Comparison of ENCODE assay signal across 9 cellular contexts in genomic region chr17:73155410-73156165, GRCh38. TPM values are rescaled to one million over a fixed set of nuclear protein-coding genes. Genes with fewer than 3 reads are reported as not detected.
DNase-seq lines count a peak whose midpoint lies in the region; ATAC-seq and TF ChIP-seq lines count a peak whose summit lies in the region.
"Had no signal": no experiment of that assay in that cellular context is flagged by ENCODE, and none has a peak within 500 bp of the region (broad histone marks: within the 10 kb centered on the region; RNA-seq: fewer than 3 reads in every experiment).

No MANE protein-coding gene starts in this region.

- H3K9me3 ChIP-seq in SU-DHL-6 (ENCODE audit: insufficient read depth, low read length) (no peaks in the 10 kb centered on the region), parathyroid adenoma (ENCODE audit: control insufficient read depth, low read length) (no peaks in the 10 kb centered on the region), tibial nerve (no peaks in the 10 kb centered on the region)
- no peaks in the 10 kb centered on the region for H3K9me3 ChIP-seq in naive thymus-derived CD4-positive, alpha-beta T cell (ENCODE audit: control insufficient read depth in 2 of 3, low read length in 3 of 3)
- H3K9me3 ChIP-seq: transverse colon had no signal

- H3K4me1 ChIP-seq in parathyroid adenoma (no peaks in the 10 kb centered on the region), tibial nerve (peaks cover 0 to 17% (median 0%) of the 10 kb centered on the region in 4 donors)
- H3K4me1 ChIP-seq in naive thymus-derived CD4-positive, alpha-beta T cell (ENCODE audit: control insufficient read depth in 2 of 2, insufficient read depth in 2 of 2, low read length in 2 of 2) = no peaks in the 10 kb centered on the region

- H3K36me3 Mint-ChIP-seq in naive thymus-derived CD4-positive, alpha-beta T cell = peaks cover 0 to 4% (median 0%) of the 10 kb centered on the region in 5 donors

- peak; percentile 15 for ATAC-seq in GM19372 (IDR thresholded peaks at IDR 0.05; ENCODE audit: low read depth, unreplicated experiment)
- peak; percentile 16 for ATAC-seq in HG03354 (IDR thresholded peaks at IDR 0.05; ENCODE audit: poor library complexity, severe bottlenecking, unreplicated experiment)
- ATAC-seq in naive thymus-derived CD4-positive, alpha-beta T cell = no peak

- peaks cover 0 to 14% (median 7%) of the 10 kb centered on the region in 7 donors for H3K4me1 Mint-ChIP-seq in naive thymus-derived CD4-positive, alpha-beta T cell

- POLR2A ChIA-PET in naive thymus-derived CD4-positive, alpha-beta T cell (lab: Charles Lee) = no interaction called here

- H3K4me3 Mint-ChIP-seq in naive thymus-derived CD4-positive, alpha-beta T cell = no peak overlapping the region
- H3K4me3 Mint-ChIP-seq: activated naive CD8-positive, alpha-beta T cell treated with anti-CD3 and anti-CD28 coated beads for 36 hours had no signal

- intact Hi-C loops in naive thymus-derived CD4-positive, alpha-beta T cell (cut with micrococcal nuclease) = loop anchor here (1.0 kb wide), 4 partner anchors 169 to 598 kb away; no protein-coding TSS in a partner anchor

- WGBS in tibial nerve, 2 donors = 65 to 72% methylated on average over 15 of the region's 15 CpGs

- H4K20me1 ChIP-seq in SU-DHL-6 (ENCODE audit: low read depth, low read length) = no peaks in the 10 kb centered on the region

- H3F3A ChIP-seq in SU-DHL-6 (ENCODE audit: insufficient read depth) = peaks cover 16% of the 10 kb centered on the region

- H3K36me3 ChIP-seq in SU-DHL-6 (ENCODE audit: low read length) = no peaks in the 10 kb centered on the region
- H3K36me3 ChIP-seq in parathyroid adenoma (ENCODE audit: control insufficient read depth, insufficient read depth, low read length) = no peaks in the 10 kb centered on the region
- H3K36me3 ChIP-seq in naive thymus-derived CD4-positive, alpha-beta T cell (ENCODE audit: control insufficient read depth in 2 of 3, insufficient read depth in 3 of 3, low read length in 3 of 3) = no peaks in the 10 kb centered on the region
- H3K36me3 ChIP-seq in tibial nerve = no peaks in the 10 kb centered on the region
- H3K36me3 ChIP-seq: transverse colon had no signal

- TF ChIP-seq EP300 in tibial nerve (IDR thresholded peaks at IDR 0.05) = no peak

- H2AFZ ChIP-seq in SU-DHL-6 (ENCODE audit: low read depth, low read length, severe bottlenecking) (peak overlapping the region; percentile 86), parathyroid adenoma (peak overlapping the region; percentile 88)

- TF ChIP-seq POLR2A in tibial nerve (IDR thresholded peaks at IDR 0.05) = no peak

- CTCF ChIA-PET in naive thymus-derived CD4-positive, alpha-beta T cell (lab: Charles Lee) = interaction anchor here (1.4 to 2.6 kb wide), 3 partner anchors 429 to 538 kb away, joined by 3 to 52 read pairs (median 6); no protein-coding TSS in a partner anchor

- peaks cover 11 to 16% (median 12%) of the 10 kb centered on the region in 5 donors for H3K27me3 Mint-ChIP-seq in naive thymus-derived CD4-positive, alpha-beta T cell

- H3K27ac ChIP-seq in SU-DHL-6 (ENCODE audit: low read depth, low read length) (peak overlapping the region; percentile 80), parathyroid adenoma (no peak overlapping the region), tibial nerve (no peak overlapping the region)
- H3K27ac ChIP-seq in naive thymus-derived CD4-positive, alpha-beta T cell (ENCODE audit: low read depth, low read length) = no peak overlapping the region
- H3K27ac ChIP-seq: transverse colon had no signal

- H3K4me2 ChIP-seq in SU-DHL-6 (ENCODE audit: low read depth, low read length, poor library complexity, severe bottlenecking) (peak overlapping the region; percentile 32), parathyroid adenoma (ENCODE audit: low read length) (no peak overlapping the region)

- no peaks in the 10 kb centered on the region for H3K79me2 ChIP-seq in SU-DHL-6 (ENCODE audit: insufficient read depth, low read length)
- H3K79me2 ChIP-seq in parathyroid adenoma = no peaks in the 10 kb centered on the region

- H3K9ac ChIP-seq in SU-DHL-6 (ENCODE audit: low read length) (peak overlapping the region; percentile 30; the same call in 1 of the 2 replicates), parathyroid adenoma (no peak overlapping the region)

- no peak for TF ChIP-seq CTCF in SU-DHL-6 (IDR thresholded peaks at IDR 0.05; ENCODE audit: insufficient read depth, low read length, poor library complexity, severe bottlenecking)
- no peak for TF ChIP-seq CTCF in parathyroid adenoma (IDR thresholded peaks at IDR 0.05)
- no peak for TF ChIP-seq CTCF in tibial nerve (IDR thresholded peaks at IDR 0.05)

- H3K27ac Mint-ChIP-seq in naive thymus-derived CD4-positive, alpha-beta T cell = peak overlapping the region in 1 of 9 donors; percentile 39
- H3K27ac Mint-ChIP-seq: activated naive CD8-positive, alpha-beta T cell treated with anti-CD3 and anti-CD28 coated beads for 36 hours had no signal

- H3K9me2 ChIP-seq in SU-DHL-6 (replicated peaks; ENCODE audit: insufficient read depth, low read length) = no peaks in the 10 kb centered on the region

- H3K27me3 ChIP-seq in SU-DHL-6 (ENCODE audit: low read length) = no peaks in the 10 kb centered on the region
- H3K27me3 ChIP-seq in parathyroid adenoma (ENCODE audit: control insufficient read depth, insufficient read depth, low read length) = no peaks in the 10 kb centered on the region
- H3K27me3 ChIP-seq in naive thymus-derived CD4-positive, alpha-beta T cell (ENCODE audit: control insufficient read depth in 2 of 2, insufficient read depth in 2 of 2, low read length in 2 of 2) = no peaks in the 10 kb centered on the region
- H3K27me3 ChIP-seq in tibial nerve = peaks cover 0 to 12% of the 10 kb centered on the region in 2 donors

- H3K4me3 ChIP-seq in SU-DHL-6 (ENCODE audit: insufficient read depth, low read length, poor library complexity, severe bottlenecking) = no peak overlapping the region
- no peak overlapping the region for H3K4me3 ChIP-seq in parathyroid adenoma (ENCODE audit: low read depth, low read length)
- H3K4me3 ChIP-seq in naive thymus-derived CD4-positive, alpha-beta T cell (ENCODE audit: low read length) = no peak overlapping the region
- no peak overlapping the region for H3K4me3 ChIP-seq in tibial nerve
- H3K4me3 ChIP-seq: transverse colon had no signal

- DNase-seq in naive thymus-derived CD4-positive, alpha-beta T cell = no peak
- DNase-seq in T-helper 2 cell (no peak), tibial nerve (ENCODE audit: low spot score in 2 of 2) (no peak)

- peaks cover 0 to 2% (median 0%) of the 10 kb centered on the region in 11 donors for H3K9me3 Mint-ChIP-seq in naive thymus-derived CD4-positive, alpha-beta T cell

RNA-seq across cellular contexts. Expression of gene SSTR2, which starts 9.2 kb away (rescaled TPM):
- not detected for total RNA-seq in naive thymus-derived CD4-positive, alpha-beta T cell
- polyA plus RNA-seq in naive thymus-derived CD4-positive, alpha-beta T cell = not detected
- total RNA-seq in tibial nerve = 1 to 10 TPM; 1.5 to 2.4 (median 1.9) TPM

RNA-seq across cellular contexts. Expression of gene COG1, which starts 37.3 kb away (rescaled TPM):
- total RNA-seq in naive thymus-derived CD4-positive, alpha-beta T cell = 10 to 100 TPM; 35.0 to 92.7 (median 85.8) TPM
- polyA plus RNA-seq in naive thymus-derived CD4-positive, alpha-beta T cell = 10 to 100 TPM; 25.2 to 45.5 TPM
- total RNA-seq in tibial nerve = 10 to 100 TPM; 23.6 to 46.2 (median 28.6) TPM
